Comparison of ENCODE assay signal across 9 cellular contexts in the genomic region with DNA sequence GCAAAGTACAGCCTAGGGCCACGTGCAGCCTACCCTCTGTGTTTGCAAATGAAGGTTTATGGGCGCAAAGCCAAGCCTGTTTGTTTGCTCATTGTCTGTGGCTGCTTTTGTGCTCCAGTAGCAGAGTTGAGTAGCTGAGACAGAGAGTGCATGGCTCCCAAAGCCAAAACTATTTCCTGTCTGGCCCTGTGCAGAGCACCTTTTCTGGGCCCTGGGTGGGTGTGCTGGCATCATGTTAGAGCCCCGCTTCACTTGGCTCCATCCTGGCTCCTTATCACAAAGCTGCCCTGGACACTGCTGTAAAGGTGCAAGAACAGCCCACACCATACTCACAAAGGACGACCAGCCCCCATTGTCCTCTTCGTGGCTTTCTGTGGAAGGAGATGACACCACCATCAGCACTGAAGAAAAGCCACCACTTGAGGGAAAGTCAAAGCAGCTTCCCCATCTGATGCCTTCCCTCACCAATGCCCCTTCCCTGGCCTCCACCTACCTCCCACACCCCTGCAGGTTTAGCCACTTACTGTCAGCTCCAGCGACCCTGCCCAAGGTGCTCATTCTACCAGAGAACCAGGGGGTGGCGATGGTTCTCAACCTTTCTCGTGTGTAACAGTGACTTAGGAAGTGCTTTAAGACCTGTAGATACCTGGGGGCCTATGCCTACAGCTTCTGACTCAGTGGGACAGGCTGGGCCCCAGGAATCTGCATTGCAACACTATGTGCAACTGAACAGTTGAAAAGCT. TPM values are rescaled to one million over a fixed set of nuclear protein-coding genes. Genes with fewer than 3 reads are reported as not detected.
DNase-seq lines count a peak whose midpoint lies in the region; ATAC-seq and TF ChIP-seq lines count a peak whose summit lies in the region.
"Had no signal": no experiment of that assay in that cellular context is flagged by ENCODE, and none has a peak within 500 bp of the region (broad histone marks: within the 10 kb centered on the region; RNA-seq: fewer than 3 reads in every experiment).

No MANE protein-coding gene starts in this region.

- peak in 1 of 2 experiments; percentile 11 for TF ChIP-seq CTCF in tibial artery (IDR thresholded peaks at IDR 0.05)

- peaks cover 91% of the 10 kb centered on the region for H3K4me1 ChIP-seq in CD4-positive, CD25-positive, alpha-beta regulatory T cell (ENCODE audit: control insufficient read depth, insufficient read depth, low read length, poor library complexity, severe bottlenecking)
- H3K4me1 ChIP-seq in tibial artery = peaks cover 0 to 5% (median 2%) of the 10 kb centered on the region in 4 donors
- H3K4me1 ChIP-seq: right lobe of liver had no signal

- H3K27me3 Mint-ChIP-seq in CD4-positive, CD25-positive, alpha-beta regulatory T cell = no peaks in the 10 kb centered on the region

- peak overlapping the region; percentile 84 to 97 (median 90) for H3K4me3 Mint-ChIP-seq in CD4-positive, CD25-positive, alpha-beta regulatory T cell

- no peaks in the 10 kb centered on the region for H3K9me3 ChIP-seq in CD4-positive, CD25-positive, alpha-beta regulatory T cell (ENCODE audit: control insufficient read depth in 2 of 2, low read length in 2 of 2)
- H3K9me3 ChIP-seq in KOPT-K1 (ENCODE audit: insufficient read depth, low read length, poor library complexity, severe bottlenecking) (no peaks in the 10 kb centered on the region), tibial artery (no peaks in the 10 kb centered on the region)
- H3K9me3 ChIP-seq: right lobe of liver had no signal

- H3K27ac ChIP-seq in CD4-positive, CD25-positive, alpha-beta regulatory T cell (ENCODE audit: insufficient read depth, low read length, poor library complexity, severe bottlenecking) = peak overlapping the region; percentile 93
- H3K27ac ChIP-seq in KOPT-K1 (ENCODE audit: low read depth, low read length, poor library complexity, severe bottlenecking) (peak overlapping the region; percentile 96), tibial artery (no peak overlapping the region)

- peak overlapping the region; percentile 95 to 98 (median 98) for H3K27ac Mint-ChIP-seq in CD4-positive, CD25-positive, alpha-beta regulatory T cell

- peak; percentile 35 to 80 (median 72) for DNase-seq in CD4-positive, CD25-positive, alpha-beta regulatory T cell
- peak; percentile 55 for DNase-seq in T-helper 22 cell (ENCODE audit: low read depth)
- peak; percentile 38 for DNase-seq in effector CD8-positive, alpha-beta T cell (lab: John Stamatoyannopoulos, UW)
- DNase-seq in stimulated activated CD4-positive, alpha-beta T cell treated with anti-CD3 and anti-CD28 coated beads, Interleukin-4, amount 100 ng/mL, for 4 hours = peak; percentile 53 to 56
- no peak for DNase-seq in tibial artery
- DNase-seq in middle frontal gyrus (ENCODE audit: extremely low spot score, low spot score) = no peak
- DNase-seq: right lobe of liver had no signal

- peaks cover 24 to 96% (median 79%) of the 10 kb centered on the region in 4 donors for H3K4me1 Mint-ChIP-seq in CD4-positive, CD25-positive, alpha-beta regulatory T cell

- H3K36me3 Mint-ChIP-seq in CD4-positive, CD25-positive, alpha-beta regulatory T cell = peaks cover 69% of the 10 kb centered on the region

- H3K36me3 ChIP-seq in CD4-positive, CD25-positive, alpha-beta regulatory T cell (ENCODE audit: control insufficient read depth, insufficient read depth, low read length) = peaks cover 71% of the 10 kb centered on the region
- H3K36me3 ChIP-seq in KOPT-K1 (ENCODE audit: insufficient read depth, low read length) = peaks cover 86% of the 10 kb centered on the region
- no peaks in the 10 kb centered on the region for H3K36me3 ChIP-seq in tibial artery
- H3K36me3 ChIP-seq: right lobe of liver had no signal

- intact Hi-C loops in tibial artery (cut with DNase I; ENCODE audit: low total_unique reads) = no loop called here

- no peak overlapping the region for H3K4me3 ChIP-seq in CD4-positive, CD25-positive, alpha-beta regulatory T cell (ENCODE audit: low read depth, low read length)
- H3K4me3 ChIP-seq in tibial artery = no peak overlapping the region
- H3K4me3 ChIP-seq: right lobe of liver had no signal

- peak; percentile 9 to 15 for ATAC-seq in CD4-positive, CD25-positive, alpha-beta regulatory T cell (ENCODE audit: low read depth in 2 of 2)
- no peak for ATAC-seq in HG02678 (IDR thresholded peaks at IDR 0.05; ENCODE audit: unreplicated experiment)

- peaks cover 0 to 2% (median 0%) of the 10 kb centered on the region in 7 donors for H3K9me3 Mint-ChIP-seq in CD4-positive, CD25-positive, alpha-beta regulatory T cell

- H3K27me3 ChIP-seq in CD4-positive, CD25-positive, alpha-beta regulatory T cell (ENCODE audit: control insufficient read depth, insufficient read depth, low read length) = no peaks in the 10 kb centered on the region
- H3K27me3 ChIP-seq in tibial artery = peaks cover 0 to 2% of the 10 kb centered on the region in 2 donors
- H3K27me3 ChIP-seq: right lobe of liver had no signal

RNA-seq across cellular contexts. Expression of a gene that starts 23.4 kb away (rescaled TPM):
- total RNA-seq in CD4-positive, CD25-positive, alpha-beta regulatory T cell = 351 TPM
- polyA plus RNA-seq in CD4-positive, CD25-positive, alpha-beta regulatory T cell = 100 to 1,000 TPM; 164 to 207 (median 192) TPM

RNA-seq across cellular contexts. Expression of a gene that starts 41.4 kb away (rescaled TPM):
- total RNA-seq in CD4-positive, CD25-positive, alpha-beta regulatory T cell = not detected
- polyA plus RNA-seq in CD4-positive, CD25-positive, alpha-beta regulatory T cell = 1 to 10 TPM in 1 of 4 donors, under 1 TPM in 3; 0.44 to 1.1 (median 0.69) TPM
- total RNA-seq: right lobe of liver had no signal

Comparison
In these comparisons a context has a peak if more than half of its experiments do, and no peak if none do; other contexts are left out.
1. DNase-seq: peak in CD4-positive, CD25-positive, alpha-beta regulatory T cell (3 of 3), T-helper 22 cell (single experiment), effector CD8-positive, alpha-beta T cell (single experiment) and stimulated activated CD4-positive, alpha-beta T cell treated with anti-CD3 and anti-CD28 coated beads, Interleukin-4, amount 100 ng/mL, for 4 hours (2 of 2); none in tibial artery (0 of 2) and middle frontal gyrus (single experiment).
2. H3K27ac ChIP-seq: peak in CD4-positive, CD25-positive, alpha-beta regulatory T cell (single experiment) and KOPT-K1 (single experiment); none in tibial artery (0 of 2).